Comparison of ENCODE assay signal across 27 cellular contexts in genomic region chr14:103511022-103511693, GRCh38. TPM values are rescaled to one million over a fixed set of nuclear protein-coding genes. Genes with fewer than 3 reads are reported as not detected.
DNase-seq lines count a peak whose midpoint lies in the region; ATAC-seq and TF ChIP-seq lines count a peak whose summit lies in the region.
"Had no signal": no experiment of that assay in that cellular context is flagged by ENCODE, and none has a peak within 500 bp of the region (broad histone marks: within the 10 kb centered on the region; RNA-seq: fewer than 3 reads in every experiment).

No MANE protein-coding gene starts in this region.

- peaks cover under 1% of the 10 kb centered on the region for H3F3A ChIP-seq in neural progenitor cell (ENCODE audit: low read depth)
- H3F3A ChIP-seq in PC-3 (ENCODE audit: low read length, unreplicated experiment): no peaks in the 10 kb centered on the region

- no peak for TF ChIP-seq CTCF in heart right ventricle (IDR thresholded peaks at IDR 0.05)
- TF ChIP-seq CTCF in dorsolateral prefrontal cortex (IDR thresholded peaks at IDR 0.05 in 54 of 56, conservative IDR thresholded peaks at IDR 0.05 in 2 of 56; ENCODE audit: low read depth in 1 of 56, partially characterized antibody in 56 of 56): no peak
- no peak for TF ChIP-seq CTCF in neural progenitor cell (IDR thresholded peaks at IDR 0.05)
- TF ChIP-seq CTCF in PC-3 (conservative IDR thresholded peaks at IDR 0.05; ENCODE audit: low read depth, low read length): no peak

- intact Hi-C loops in left cardiac atrium (cut with DNase I): no loop called here
- intact Hi-C loops in heart right ventricle (cut with DNase I): no loop called here
- intact Hi-C loops in dorsolateral prefrontal cortex (cut with DNase I): no loop called here
- intact Hi-C loops in PC-3 (cut with micrococcal nuclease): no loop called here

- peak; percentile 10 for DNase-seq in left cardiac atrium
- no peak for DNase-seq in heart right ventricle
- peak in 3 of 10 donors; percentile 38 to 50 (median 40) for DNase-seq in dorsolateral prefrontal cortex
- DNase-seq in neural progenitor cell (ENCODE audit: low spot score): no peak
- peak; percentile 42 for DNase-seq in ureter (ENCODE audit: low spot score)
- DNase-seq in dedifferentiated amniotic fluid mesenchymal stem cell (ENCODE audit: extremely low spot score): no peak
- no peak for DNase-seq in PC-3
- no peak for DNase-seq in NCI-H2196 treated with DMSO at 0.1 percent for 48 hours (lab: John Stamatoyannopoulos, UW; ENCODE audit: unreplicated experiment)
- DNase-seq: activated CD4-positive, alpha-beta T cell treated with anti-CD3 and anti-CD28 coated beads, Interleukin-2, amount 10 ng/mL, durations not matched to agents 24 days and 14 days; activated naive CD4-positive, alpha-beta T cell treated with anti-CD3 and anti-CD28 coated beads for 36 hours; activated T-cell treated with anti-CD3 and anti-CD28 coated beads, Interleukin-2, amount 50 U/mL, for 24 hours; amygdala; CD8-positive, alpha-beta memory T cell; dermis blood vessel endothelial cell; GOT3; Karpas-422; mucosa of descending colon; NCI-H146; NCI-H524 treated with DMSO at 0.1 percent for 48 hours; SHP77; stomach had no signal

- no TSS peak for BruUV-seq in PC-3 (replicated peaks; lab: Mats Ljungman, UMichigan)

- CTCF ChIA-PET in PC-3 (lab: Charles Lee): no interaction called here

- no peaks in the 10 kb centered on the region for H3K9me2 ChIP-seq in PC-3 (replicated peaks; ENCODE audit: low read length)

- 93% methylated on average over 18 of the region's 18 CpGs for WGBS in heart right ventricle, 2 donors

- peak overlapping the region; percentile 28 for H3K4me3 Mint-ChIP-seq in neural progenitor cell
- H3K4me3 Mint-ChIP-seq: activated CD4-positive, alpha-beta T cell treated with anti-CD3 and anti-CD28 coated beads, Interleukin-2, amount 10 ng/mL, durations not matched to agents 24 days and 14 days; activated naive CD4-positive, alpha-beta T cell treated with anti-CD3 and anti-CD28 coated beads for 36 hours; activated T-cell treated with anti-CD3 and anti-CD28 coated beads, Interleukin-2, amount 50 U/mL, for 24 hours; B cell; nephron had no signal

- H3K4me3 ChIP-seq in heart right ventricle (no peak overlapping the region), dorsolateral prefrontal cortex (no peak overlapping the region), neural progenitor cell (no peak overlapping the region), PC-3 (ENCODE audit: low read length) (no peak overlapping the region)
- H3K4me3 ChIP-seq: gastroesophageal sphincter, mucosa of descending colon, stomach, tibial artery had no signal

- H3K27me3 ChIP-seq in heart right ventricle: no peaks in the 10 kb centered on the region
- H3K27me3 ChIP-seq in dorsolateral prefrontal cortex: no peaks in the 10 kb centered on the region
- H3K27me3 ChIP-seq in neural progenitor cell: no peaks in the 10 kb centered on the region
- no peaks in the 10 kb centered on the region for H3K27me3 ChIP-seq in PC-3 (ENCODE audit: low read length)
- H3K27me3 ChIP-seq: gastroesophageal sphincter, stomach, tibial artery had no signal

- no peaks in the 10 kb centered on the region for H3K9me3 Mint-ChIP-seq in neural progenitor cell
- H3K9me3 Mint-ChIP-seq: activated CD4-positive, alpha-beta T cell treated with anti-CD3 and anti-CD28 coated beads, Interleukin-2, amount 10 ng/mL, durations not matched to agents 24 days and 14 days; activated naive CD4-positive, alpha-beta T cell treated with anti-CD3 and anti-CD28 coated beads for 36 hours; activated T-cell treated with anti-CD3 and anti-CD28 coated beads, Interleukin-2, amount 50 U/mL, for 24 hours; CD8-positive, alpha-beta memory T cell; nephron had no signal

- H3K27ac ChIP-seq in heart right ventricle: no peak overlapping the region
- peak overlapping the region in 43 of 59 donors; percentile 6 to 73 (median 48) for H3K27ac ChIP-seq in dorsolateral prefrontal cortex
- H3K27ac ChIP-seq in neural progenitor cell: no peak overlapping the region
- H3K27ac ChIP-seq in PC-3 (ENCODE audit: low read length): no peak overlapping the region
- H3K27ac ChIP-seq: gastroesophageal sphincter had no signal

- no peaks in the 10 kb centered on the region for H3K79me2 ChIP-seq in neural progenitor cell (ENCODE audit: low read depth)
- H3K79me2 ChIP-seq in PC-3 (ENCODE audit: low read length): no peaks in the 10 kb centered on the region

- H3K27ac Mint-ChIP-seq in neural progenitor cell: no peak overlapping the region
- H3K27ac Mint-ChIP-seq: activated CD4-positive, alpha-beta T cell treated with anti-CD3 and anti-CD28 coated beads, Interleukin-2, amount 10 ng/mL, durations not matched to agents 24 days and 14 days; activated naive CD4-positive, alpha-beta T cell treated with anti-CD3 and anti-CD28 coated beads for 36 hours; activated T-cell treated with anti-CD3 and anti-CD28 coated beads, Interleukin-2, amount 50 U/mL, for 24 hours; B cell; nephron had no signal

- H3K36me3 ChIP-seq in heart right ventricle: peaks cover 0 to 58% (median 5%) of the 10 kb centered on the region in 9 donors
- no peaks in the 10 kb centered on the region for H3K36me3 ChIP-seq in neural progenitor cell
- peaks cover 12% of the 10 kb centered on the region for H3K36me3 ChIP-seq in PC-3 (ENCODE audit: low read depth, low read length)

- peaks cover 3% of the 10 kb centered on the region for H3K27me3 Mint-ChIP-seq in neural progenitor cell (ENCODE audit: insufficient read depth, low read depth)
- H3K27me3 Mint-ChIP-seq: activated CD4-positive, alpha-beta T cell treated with anti-CD3 and anti-CD28 coated beads, Interleukin-2, amount 10 ng/mL, durations not matched to agents 24 days and 14 days; activated T-cell treated with anti-CD3 and anti-CD28 coated beads, Interleukin-2, amount 50 U/mL, for 24 hours; B cell; CD8-positive, alpha-beta memory T cell had no signal

- peaks cover 22% of the 10 kb centered on the region for H3K36me3 Mint-ChIP-seq in neural progenitor cell

- peaks cover 9% of the 10 kb centered on the region for H3K4me1 Mint-ChIP-seq in neural progenitor cell
- H3K4me1 Mint-ChIP-seq: activated CD4-positive, alpha-beta T cell treated with anti-CD3 and anti-CD28 coated beads, Interleukin-2, amount 10 ng/mL, durations not matched to agents 24 days and 14 days; B cell had no signal

- H4K20me1 ChIP-seq in neural progenitor cell (ENCODE audit: low read depth): no peaks in the 10 kb centered on the region
- no peaks in the 10 kb centered on the region for H4K20me1 ChIP-seq in PC-3 (ENCODE audit: low read length)

- POLR2A ChIA-PET in PC-3 (lab: Charles Lee; ENCODE audit: unreplicated experiment): no interaction called here

- no peak overlapping the region for H2AFZ ChIP-seq in neural progenitor cell (replicated peaks)
- no peak overlapping the region for H2AFZ ChIP-seq in PC-3 (ENCODE audit: low read length)

- no peaks in the 10 kb centered on the region for H3K9me3 ChIP-seq in heart right ventricle
- no peaks in the 10 kb centered on the region for H3K9me3 ChIP-seq in neural progenitor cell (ENCODE audit: low read depth)
- H3K9me3 ChIP-seq in PC-3 (ENCODE audit: low read length): no peaks in the 10 kb centered on the region
- H3K9me3 ChIP-seq: gastroesophageal sphincter, mucosa of descending colon, stomach, tibial artery had no signal

- H3K4me1 ChIP-seq in heart right ventricle: peaks cover 4 to 40% (median 19%) of the 10 kb centered on the region in 9 donors
- no peaks in the 10 kb centered on the region for H3K4me1 ChIP-seq in neural progenitor cell
- no peaks in the 10 kb centered on the region for H3K4me1 ChIP-seq in PC-3 (ENCODE audit: insufficient read depth, low read length)

- H3K4me2 ChIP-seq in neural progenitor cell (no peak overlapping the region), PC-3 (ENCODE audit: low read length) (no peak overlapping the region)

- ATAC-seq in left cardiac atrium (no peak), heart right ventricle (no peak), PC-3 (no peak)
- ATAC-seq: gastroesophageal sphincter, HepG2, mucosa of descending colon, sciatic nerve had no signal

- H3K9ac ChIP-seq in neural progenitor cell: no peak overlapping the region
- no peak overlapping the region for H3K9ac ChIP-seq in PC-3 (ENCODE audit: low read length)

RNA-seq across cellular contexts. Expression of gene CKB, which starts 11.5 kb away (rescaled TPM):
- total RNA-seq in left cardiac atrium (100 to 1,000 TPM; 407 to 412 TPM), heart right ventricle (100 to 1,000 TPM; 273 to 896 (median 534) TPM), dorsolateral prefrontal cortex (1,000 to 10,000 TPM; 1,109 to 2,418 (median 1,592) TPM), neural progenitor cell (ENCODE audit: low replicate concordance) (54.2 and 173 TPM in 2 replicates), ureter (310 TPM), PC-3 (2014; rRNA removed) (299 and 324 TPM in 2 replicates)
- 1,000 to 10,000 TPM in 1 of 2 donors, 100 to 1,000 TPM in 1; 717 to 1,062 TPM for polyA plus RNA-seq in heart right ventricle

RNA-seq across cellular contexts. Expression of gene TRMT61A, which starts 17.8 kb away (rescaled TPM):
- total RNA-seq in left cardiac atrium (1 to 10 TPM; 6.0 to 8.5 TPM), heart right ventricle (1 to 10 TPM; 2.9 to 7.5 (median 3.8) TPM), dorsolateral prefrontal cortex (10 to 100 TPM in 119 of 120 experiments, 1 to 10 TPM in 1; 9.8 to 20.3 (median 14.3) TPM), neural progenitor cell (ENCODE audit: low replicate concordance) (1.2 and 5.6 TPM in 2 replicates), ureter (22.4 TPM), PC-3 (2014; rRNA removed) (51.2 and 72.9 TPM in 2 replicates)
- 10 to 100 TPM in 1 of 2 donors, 1 to 10 TPM in 1; 8.6 to 14.7 TPM for polyA plus RNA-seq in heart right ventricle

RNA-seq across cellular contexts. Expression of gene BAG5, which starts 51.3 kb away (rescaled TPM):
- total RNA-seq in left cardiac atrium (10 to 100 TPM; 15.2 to 23.6 TPM), heart right ventricle (10 to 100 TPM; 14.0 to 19.7 (median 16.8) TPM), dorsolateral prefrontal cortex (10 to 100 TPM; 25.3 to 45.6 (median 35.3) TPM), neural progenitor cell (ENCODE audit: low replicate concordance) (19.4 and 59.9 TPM in 2 replicates), ureter (36.8 TPM), PC-3 (2014; rRNA removed) (28.1 and 33.0 TPM in 2 replicates)
- polyA plus RNA-seq in heart right ventricle: 1 to 10 TPM; 5.0 to 9.9 TPM

RNA-seq across cellular contexts. Expression of gene COA8, which starts 51.6 kb away (rescaled TPM):
- 10 to 100 TPM; 37.8 to 42.5 TPM for total RNA-seq in left cardiac atrium
- total RNA-seq in heart right ventricle: 10 to 100 TPM; 33.3 to 53.9 (median 40.3) TPM
- 100 to 1,000 TPM in 1 of 2 donors, 10 to 100 TPM in 1; 51.6 to 141 TPM for polyA plus RNA-seq in heart right ventricle
- total RNA-seq in dorsolateral prefrontal cortex: 10 to 100 TPM; 21.7 to 47.0 (median 35.6) TPM
- 38.6 and 72.3 TPM in 2 replicates for total RNA-seq in neural progenitor cell (ENCODE audit: low replicate concordance)
- total RNA-seq in ureter: 37.3 TPM
- total RNA-seq in PC-3 (2014; rRNA removed): 52.7 and 62.3 TPM in 2 replicates

Comparison
In these comparisons a context has a peak if more than half of its experiments do, and no peak if none do; other contexts are left out.
1. DNase-seq: peak in left cardiac atrium (single experiment) and ureter (single experiment); none in heart right ventricle (0 of 2), neural progenitor cell (single experiment), dedifferentiated amniotic fluid mesenchymal stem cell (single experiment), PC-3 (single experiment) and NCI-H2196 treated with DMSO at 0.1 percent for 48 hours (single experiment).
2. H3K27ac ChIP-seq: peak in dorsolateral prefrontal cortex (43 of 59); none in heart right ventricle (0 of 10), neural progenitor cell (single experiment) and PC-3 (single experiment).